ENCODE assay signal across 12 cellular contexts in the genomic region with DNA sequence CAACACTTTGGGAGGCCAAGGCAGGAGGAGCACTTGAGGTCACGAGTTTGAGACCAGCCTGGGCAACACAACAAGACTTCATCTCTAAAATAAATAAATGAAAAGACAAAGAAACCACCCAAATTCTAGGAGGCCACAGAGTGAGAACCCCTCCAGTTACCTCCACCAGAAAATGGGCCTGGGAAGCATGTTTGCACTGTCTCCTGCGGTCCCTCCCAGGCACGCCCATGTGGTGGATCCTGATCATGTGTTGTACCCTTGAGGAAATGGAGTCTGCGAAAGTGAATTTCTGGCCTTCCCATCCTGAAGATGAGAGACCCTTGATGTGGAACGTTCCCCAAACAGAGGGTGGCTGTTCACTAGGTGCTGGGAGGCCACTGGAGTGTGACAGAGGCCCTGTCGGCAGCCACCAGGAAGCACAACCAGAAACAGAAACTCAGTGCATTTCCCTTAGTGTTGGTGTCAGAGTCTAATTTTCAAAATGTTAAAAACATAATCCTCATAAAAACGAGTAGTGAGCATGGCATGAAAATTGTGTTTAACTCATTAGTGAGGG. TPM values are rescaled to one million over a fixed set of nuclear protein-coding genes. Genes with fewer than 3 reads are reported as not detected.
A peak's percentile ranks its signal among the peaks of the same experiment; 100 is the strongest.
DNase-seq lines count a peak whose midpoint lies in the region; ATAC-seq and TF ChIP-seq lines count a peak whose summit lies in the region.
"Had no signal": no experiment of that assay in that cellular context is flagged by ENCODE, and none has a peak within 500 bp of the region (broad histone marks: within the 10 kb centered on the region; RNA-seq: fewer than 3 reads in every experiment).

No MANE protein-coding gene starts in this region.

- no peaks in the 10 kb centered on the region for H3K9me3 Mint-ChIP-seq in stimulated activated naive B cell treated with anti-CD40 and anti-IgM and Interleukin-4, amounts not matched to agents 10 μg/mL and 1 μg/mL and 100 μg/mL, for 72 hours
- H3K9me3 Mint-ChIP-seq: activated naive CD4-positive, alpha-beta T cell treated with anti-CD3 and anti-CD28 coated beads, Interleukin-2, amount 50 U/mL, for 72 hours had no signal

- TF ChIP-seq CTCF in vagina (IDR thresholded peaks at IDR 0.05) (no peak), psoas muscle (IDR thresholded peaks at IDR 0.05) (no peak)

- no peaks in the 10 kb centered on the region for H3K9me3 ChIP-seq in vagina
- no peaks in the 10 kb centered on the region for H3K9me3 ChIP-seq in psoas muscle
- H3K9me3 ChIP-seq: upper lobe of left lung had no signal

- H3K4me3 Mint-ChIP-seq in stimulated activated naive B cell treated with anti-CD40 and anti-IgM and Interleukin-4, amounts not matched to agents 10 μg/mL and 1 μg/mL and 100 μg/mL, for 72 hours, result peak overlapping the region; percentile 38 to 49

- ATAC-seq in GM18868 (IDR thresholded peaks at IDR 0.05; ENCODE audit: unreplicated experiment) (peak; percentile 80), GM21737 (IDR thresholded peaks at IDR 0.05; ENCODE audit: unreplicated experiment) (peak; percentile 68), HG03442 (IDR thresholded peaks at IDR 0.05; ENCODE audit: unreplicated experiment) (peak; percentile 77), psoas muscle (no peak)
- peak; percentile 87 to 89 for ATAC-seq in stimulated activated naive B cell treated with anti-CD40 and anti-IgM and Interleukin-4, amounts not matched to agents 10 μg/mL and 1 μg/mL and 100 μg/mL, for 72 hours (replicated peaks)
- ATAC-seq: activated naive CD4-positive, alpha-beta T cell treated with anti-CD3 and anti-CD28 coated beads, Interleukin-2, amount 50 U/mL, for 72 hours; sciatic nerve had no signal

- no peaks in the 10 kb centered on the region for H3K36me3 ChIP-seq in vagina
- H3K36me3 ChIP-seq in psoas muscle (ENCODE audit: insufficient read depth in 1 of 2, low read depth in 1 of 2), result no peaks in the 10 kb centered on the region
- H3K36me3 ChIP-seq: upper lobe of left lung had no signal

- WGBS in psoas muscle, 3 donors, result 67 to 75% (median 74%) methylated on average over 7 of the region's 7 CpGs

- H3K27ac Mint-ChIP-seq in stimulated activated naive B cell treated with anti-CD40 and anti-IgM and Interleukin-4, amounts not matched to agents 10 μg/mL and 1 μg/mL and 100 μg/mL, for 72 hours, result peak overlapping the region; percentile 93
- H3K27ac Mint-ChIP-seq: activated naive CD4-positive, alpha-beta T cell treated with anti-CD3 and anti-CD28 coated beads, Interleukin-2, amount 50 U/mL, for 72 hours had no signal

- H3K4me3 ChIP-seq in vagina (no peak overlapping the region), psoas muscle (no peak overlapping the region)
- H3K4me3 ChIP-seq: upper lobe of left lung had no signal

- no peak for TF ChIP-seq POLR2A in vagina (IDR thresholded peaks at IDR 0.05)

- no peaks in the 10 kb centered on the region for H3K27me3 ChIP-seq in vagina
- no peaks in the 10 kb centered on the region for H3K27me3 ChIP-seq in psoas muscle (ENCODE audit: insufficient read depth in 3 of 3, low read length in 2 of 3)
- H3K27me3 ChIP-seq: upper lobe of left lung had no signal

- H3K27ac ChIP-seq in vagina (no peak overlapping the region), psoas muscle (no peak overlapping the region)
- H3K27ac ChIP-seq: upper lobe of left lung had no signal

- no peaks in the 10 kb centered on the region for H3K36me3 Mint-ChIP-seq in stimulated activated naive B cell treated with anti-CD40 and anti-IgM and Interleukin-4, amounts not matched to agents 10 μg/mL and 1 μg/mL and 100 μg/mL, for 72 hours
- H3K36me3 Mint-ChIP-seq: activated naive CD4-positive, alpha-beta T cell treated with anti-CD3 and anti-CD28 coated beads, Interleukin-2, amount 50 U/mL, for 72 hours had no signal

- intact Hi-C loops in vagina (cut with DNase I) (no loop called here), psoas muscle (cut with DNase I) (no loop called here)

- DNase-seq in stimulated activated naive B cell treated with anti-CD40 and anti-IgM and Interleukin-4, amounts not matched to agents 10 μg/mL and 1 μg/mL and 100 μg/mL, for 72 hours, result no peak
- no peak for DNase-seq in vagina (ENCODE audit: extremely low spot score in 2 of 2)
- DNase-seq in DMS153 treated with DMSO at 0.1 percent for 48 hours (lab: John Stamatoyannopoulos, UW; ENCODE audit: unreplicated experiment), result no peak
- no peak for DNase-seq in psoas muscle
- DNase-seq: activated CD4-positive, alpha-beta T cell treated with anti-CD3 and anti-CD28 coated beads, Interleukin-2, amount 50 U/mL, for 4 hours; NCI-H1417 had no signal

- H3K4me1 Mint-ChIP-seq in stimulated activated naive B cell treated with anti-CD40 and anti-IgM and Interleukin-4, amounts not matched to agents 10 μg/mL and 1 μg/mL and 100 μg/mL, for 72 hours, result peaks cover 10 to 17% of the 10 kb centered on the region in 2 donors

- no peaks in the 10 kb centered on the region for H3K4me1 ChIP-seq in vagina
- H3K4me1 ChIP-seq in psoas muscle, result no peaks in the 10 kb centered on the region
- H3K4me1 ChIP-seq: upper lobe of left lung had no signal

- H3K27me3 Mint-ChIP-seq in stimulated activated naive B cell treated with anti-CD40 and anti-IgM and Interleukin-4, amounts not matched to agents 10 μg/mL and 1 μg/mL and 100 μg/mL, for 72 hours, result no peaks in the 10 kb centered on the region

RNA-seq across cellular contexts. Expression of gene USP22, which starts 19.2 kb away (rescaled TPM):
- total RNA-seq in vagina (79.1 TPM), psoas muscle (100 to 1,000 TPM; 150 to 287 (median 183) TPM)
- 10 to 100 TPM; 46.4 to 80.5 (median 76.5) TPM for polyA plus RNA-seq in psoas muscle

Comparison
In these comparisons a context has a peak if more than half of its experiments do, and no peak if none do; other contexts are left out.
1. ATAC-seq: peak in GM18868 (single experiment), GM21737 (single experiment), HG03442 (single experiment) and stimulated activated naive B cell treated with anti-CD40 and anti-IgM and Interleukin-4, amounts not matched to agents 10 μg/mL and 1 μg/mL and 100 μg/mL, for 72 hours (2 of 2); none in psoas muscle (0 of 4).